Comparison of ENCODE assay signal across 8 cellular contexts in the genomic region with DNA sequence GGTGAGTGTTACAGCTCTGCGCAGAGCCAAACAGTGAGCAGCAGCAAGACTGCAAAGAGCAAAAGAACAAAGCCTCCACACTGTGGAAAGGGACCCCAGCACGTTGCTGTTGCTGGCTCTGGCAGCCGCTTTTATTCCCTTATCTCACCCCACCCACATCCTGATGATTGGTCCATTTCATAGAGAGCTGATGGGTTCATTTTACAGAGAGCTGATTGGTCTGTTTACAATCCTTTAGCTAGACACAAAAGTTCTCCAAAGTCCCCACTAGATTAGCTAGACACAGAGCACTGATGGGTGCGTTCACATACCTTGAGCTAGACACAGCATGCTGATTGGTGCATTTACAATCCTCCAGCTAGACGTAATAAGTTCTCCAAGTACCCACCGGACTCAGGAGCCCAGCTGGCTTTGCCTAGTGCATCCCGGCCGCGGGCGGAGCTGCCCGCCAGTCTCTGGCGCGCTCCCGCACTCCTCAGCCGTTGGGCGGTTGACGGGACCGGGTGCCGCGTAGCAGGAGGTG.
DNase-seq lines count a peak whose midpoint lies in the region; ATAC-seq and TF ChIP-seq lines count a peak whose summit lies in the region.
"Not testable (repeated sequence)": the region's sequence is repeated elsewhere in the genome, so short reads cannot be mapped to it uniquely, and the experiment has no call there.

No MANE protein-coding gene starts in this region.

- 5 to 7% methylated on average over 3 to 5 of the region's 20 CpGs for WGBS in ectodermal cell, 2 experiments
- WGBS in sigmoid colon, 2 donors = 0 to 8% methylated on average over 13 to 15 of the region's 20 CpGs

- TF ChIP-seq CTCF in kidney epithelial cell (IDR thresholded peaks at IDR 0.05; ENCODE audit: insufficient read depth, low read length, poor library complexity, severe bottlenecking); sigmoid colon (IDR thresholded peaks at IDR 0.05); upper lobe of right lung (IDR thresholded peaks at IDR 0.05): not testable (repeated sequence)

- not testable (repeated sequence) for TF ChIP-seq POLR2A in sigmoid colon (IDR thresholded peaks at IDR 0.05)

- not testable (repeated sequence) for H3K36me3 ChIP-seq in ectodermal cell (ENCODE audit: control insufficient read depth, insufficient read depth, low read length); kidney epithelial cell (ENCODE audit: control insufficient read depth, insufficient read depth, low read length); sigmoid colon; upper lobe of right lung

- not testable (repeated sequence) for H3K9me3 ChIP-seq in ectodermal cell (ENCODE audit: control insufficient read depth, low read length); sigmoid colon; upper lobe of right lung

- not testable (repeated sequence) for ATAC-seq in upper lobe of right lung

- not testable (repeated sequence) for TF ChIP-seq EP300 in sigmoid colon (IDR thresholded peaks at IDR 0.05)

- H3K4me1 ChIP-seq in ectodermal cell (ENCODE audit: control insufficient read depth, insufficient read depth, low read length); sigmoid colon; upper lobe of right lung: not testable (repeated sequence)

- DNase-seq in NCI-H1694 treated with DMSO at 0.1 percent for 48 hours (lab: John Stamatoyannopoulos, UW) (peak; percentile 75), SHP77 (lab: John Stamatoyannopoulos, UW) (peak; percentile 90 to 93), kidney epithelial cell (ENCODE audit: low read depth) (peak; percentile 70), sigmoid colon (peak; percentile 64), upper lobe of right lung (peak; percentile 51)
- DNase-seq in activated CD8-positive, alpha-beta memory T cell treated with anti-CD3 and anti-CD28 coated beads, Interleukin-2, amount 50 U/mL, for 4 hours = peak; percentile 27

- peak overlapping the region; percentile 68; the same call in 1 of the 2 replicates for H3K4me3 ChIP-seq in GM08714 (ENCODE audit: low read length)
- H3K4me3 ChIP-seq in ectodermal cell (ENCODE audit: insufficient read depth, low read depth, low read length) = peak overlapping the region; percentile 35
- peak overlapping the region; percentile 47 for H3K4me3 ChIP-seq in kidney epithelial cell (ENCODE audit: low read depth, low read length)
- peak overlapping the region; percentile 56 to 75 (median 67) for H3K4me3 ChIP-seq in sigmoid colon
- H3K4me3 ChIP-seq in upper lobe of right lung = peak overlapping the region; percentile 65

- not testable (repeated sequence) for H3K27me3 ChIP-seq in ectodermal cell (ENCODE audit: control insufficient read depth, insufficient read depth, low read length, poor library complexity, severe bottlenecking); kidney epithelial cell (ENCODE audit: control insufficient read depth, insufficient read depth, low read length); sigmoid colon; upper lobe of right lung

- peak overlapping the region; percentile 72 for H3K27ac ChIP-seq in ectodermal cell (ENCODE audit: insufficient read depth, low read depth, low read length, poor library complexity, severe bottlenecking)
- peak overlapping the region; percentile 86 to 91 (median 87) for H3K27ac ChIP-seq in sigmoid colon
- peak overlapping the region; percentile 82 for H3K27ac ChIP-seq in upper lobe of right lung

- intact Hi-C loops in sigmoid colon (cut with DNase I); upper lobe of right lung (cut with DNase I): not testable (repeated sequence)

Comparison
In these comparisons a context has a peak if more than half of its experiments do, and no peak if none do; other contexts are left out.
1. DNase-seq: peak in every context shown above with its lines; median percentile 92 in SHP77; 75 in NCI-H1694 treated with DMSO at 0.1 percent for 48 hours; 70 in kidney epithelial cell; 64 in sigmoid colon; 51 in upper lobe of right lung; 27 in activated CD8-positive, alpha-beta memory T cell treated with anti-CD3 and anti-CD28 coated beads, Interleukin-2, amount 50 U/mL, for 4 hours.